In genomic region chr5:6483880-6484382, GRCh38 we compare ENCODE assay signal across 12 cellular contexts. TPM values are rescaled to one million over a fixed set of nuclear protein-coding genes. Genes with fewer than 3 reads are reported as not detected.
DNase-seq lines count a peak whose midpoint lies in the region; ATAC-seq and TF ChIP-seq lines count a peak whose summit lies in the region.
"Had no signal": no experiment of that assay in that cellular context is flagged by ENCODE, and none has a peak within 500 bp of the region (broad histone marks: within the 10 kb centered on the region; RNA-seq: fewer than 3 reads in every experiment).

No MANE protein-coding gene starts in this region.

- TF ChIP-seq CTCF in GM12864 (IDR thresholded peaks at IDR 0.05; ENCODE audit: low read depth, low read length, missing control alignments), result no peak

- peak; percentile 89 for ATAC-seq in GM18909 (IDR thresholded peaks at IDR 0.05; ENCODE audit: poor library complexity, unreplicated experiment)
- ATAC-seq in HG02623 (IDR thresholded peaks at IDR 0.05; ENCODE audit: unreplicated experiment), result peak; percentile 88
- peak; percentile 93 for ATAC-seq in HG03521 (IDR thresholded peaks at IDR 0.05; ENCODE audit: unreplicated experiment)
- ATAC-seq: left lung had no signal

- peak; percentile 90 for DNase-seq in GM12864 (ENCODE audit: low read depth)
- DNase-seq in ACHN, result no peak
- no peak for DNase-seq in occipital lobe (lab: John Stamatoyannopoulos, UW)
- DNase-seq in HUDEP-2 (lab: John Stamatoyannopoulos, UW; ENCODE audit: unreplicated experiment in 76 of 76), result no peak
- no peak for DNase-seq in NK-92 treated with Interleukin-12 subunit alpha and Interleukin-12 subunit beta, amount 100 ng/mL, for 24 hours (lab: John Stamatoyannopoulos, UW)
- DNase-seq: NCI-H2171, T-helper 9 cell had no signal

- peak overlapping the region; percentile 15 for H3K4me3 ChIP-seq in GM12864 (ENCODE audit: low read depth, low read length)
- H3K4me3 ChIP-seq: left lung had no signal

- in situ Hi-C loops in ACHN (cut with HindIII; ENCODE audit: low pct_ligation_motif_present, low pct_unique_long_range_greater_than_20kb, low sequenced_read_pairs), result no loop called here

RNA-seq across cellular contexts. Expression of gene UBE2QL1, which starts 35.3 kb away (rescaled TPM):
- 46.3 TPM for total RNA-seq in occipital lobe
- total RNA-seq: epithelial cell of proximal tubule had no signal
